1 cellular context compared by ENCODE assay signal in genomic region chr1:225711236-225711937, GRCh38.
TF ChIP-seq lines count a peak whose summit lies in the region.

No MANE protein-coding gene starts in this region.

TF ChIP-seq in HepG2, 621 proteins besides CTCF, POLR2A, EP300 and RAD21 (continued from another document):
- TF ChIP-seq, protein P1, sequence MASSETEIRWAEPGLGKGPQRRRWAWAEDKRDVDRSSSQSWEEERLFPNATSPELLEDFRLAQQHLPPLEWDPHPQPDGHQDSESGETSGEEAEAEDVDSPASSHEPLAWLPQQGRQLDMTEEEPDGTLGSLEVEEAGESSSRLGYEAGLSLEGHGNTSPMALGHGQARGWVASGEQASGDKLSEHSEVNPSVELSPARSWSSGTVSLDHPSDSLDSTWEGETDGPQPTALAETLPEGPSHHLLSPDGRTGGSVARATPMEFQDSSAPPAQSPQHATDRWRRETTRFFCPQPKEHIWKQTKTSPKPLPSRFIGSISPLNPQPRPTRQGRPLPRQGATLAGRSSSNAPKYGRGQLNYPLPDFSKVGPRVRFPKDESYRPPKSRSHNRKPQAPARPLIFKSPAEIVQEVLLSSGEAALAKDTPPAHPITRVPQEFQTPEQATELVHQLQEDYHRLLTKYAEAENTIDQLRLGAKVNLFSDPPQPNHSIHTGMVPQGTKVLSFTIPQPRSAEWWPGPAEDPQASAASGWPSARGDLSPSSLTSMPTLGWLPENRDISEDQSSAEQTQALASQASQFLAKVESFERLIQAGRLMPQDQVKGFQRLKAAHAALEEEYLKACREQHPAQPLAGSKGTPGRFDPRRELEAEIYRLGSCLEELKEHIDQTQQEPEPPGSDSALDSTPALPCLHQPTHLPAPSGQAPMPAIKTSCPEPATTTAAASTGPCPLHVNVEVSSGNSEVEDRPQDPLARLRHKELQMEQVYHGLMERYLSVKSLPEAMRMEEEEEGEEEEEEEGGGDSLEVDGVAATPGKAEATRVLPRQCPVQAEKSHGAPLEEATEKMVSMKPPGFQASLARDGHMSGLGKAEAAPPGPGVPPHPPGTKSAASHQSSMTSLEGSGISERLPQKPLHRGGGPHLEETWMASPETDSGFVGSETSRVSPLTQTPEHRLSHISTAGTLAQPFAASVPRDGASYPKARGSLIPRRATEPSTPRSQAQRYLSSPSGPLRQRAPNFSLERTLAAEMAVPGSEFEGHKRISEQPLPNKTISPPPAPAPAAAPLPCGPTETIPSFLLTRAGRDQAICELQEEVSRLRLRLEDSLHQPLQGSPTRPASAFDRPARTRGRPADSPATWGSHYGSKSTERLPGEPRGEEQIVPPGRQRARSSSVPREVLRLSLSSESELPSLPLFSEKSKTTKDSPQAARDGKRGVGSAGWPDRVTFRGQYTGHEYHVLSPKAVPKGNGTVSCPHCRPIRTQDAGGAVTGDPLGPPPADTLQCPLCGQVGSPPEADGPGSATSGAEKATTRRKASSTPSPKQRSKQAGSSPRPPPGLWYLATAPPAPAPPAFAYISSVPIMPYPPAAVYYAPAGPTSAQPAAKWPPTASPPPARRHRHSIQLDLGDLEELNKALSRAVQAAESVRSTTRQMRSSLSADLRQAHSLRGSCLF (CRISPR knock-in tag; IDR thresholded peaks at IDR 0.05; ENCODE audit: borderline replicate concordance): no peak
- TF ChIP-seq SOX6 (IDR thresholded peaks at IDR 0.05) (no peak), SOX6 (CRISPR knock-in tag; IDR thresholded peaks at IDR 0.05) (0 out of 2 replicates have a peak, but pooled peaks have one; percentile 10), POGZ (CRISPR knock-in tag; IDR thresholded peaks at IDR 0.05) (0 out of 2 replicates have a peak, but pooled peaks have one; percentile 26), ZNF609 (CRISPR knock-in tag; IDR thresholded peaks at IDR 0.05; ENCODE audit: borderline replicate concordance) (0 out of 2 replicates have a peak, but pooled peaks have one; percentile 10)
- TF ChIP-seq, protein P2, sequence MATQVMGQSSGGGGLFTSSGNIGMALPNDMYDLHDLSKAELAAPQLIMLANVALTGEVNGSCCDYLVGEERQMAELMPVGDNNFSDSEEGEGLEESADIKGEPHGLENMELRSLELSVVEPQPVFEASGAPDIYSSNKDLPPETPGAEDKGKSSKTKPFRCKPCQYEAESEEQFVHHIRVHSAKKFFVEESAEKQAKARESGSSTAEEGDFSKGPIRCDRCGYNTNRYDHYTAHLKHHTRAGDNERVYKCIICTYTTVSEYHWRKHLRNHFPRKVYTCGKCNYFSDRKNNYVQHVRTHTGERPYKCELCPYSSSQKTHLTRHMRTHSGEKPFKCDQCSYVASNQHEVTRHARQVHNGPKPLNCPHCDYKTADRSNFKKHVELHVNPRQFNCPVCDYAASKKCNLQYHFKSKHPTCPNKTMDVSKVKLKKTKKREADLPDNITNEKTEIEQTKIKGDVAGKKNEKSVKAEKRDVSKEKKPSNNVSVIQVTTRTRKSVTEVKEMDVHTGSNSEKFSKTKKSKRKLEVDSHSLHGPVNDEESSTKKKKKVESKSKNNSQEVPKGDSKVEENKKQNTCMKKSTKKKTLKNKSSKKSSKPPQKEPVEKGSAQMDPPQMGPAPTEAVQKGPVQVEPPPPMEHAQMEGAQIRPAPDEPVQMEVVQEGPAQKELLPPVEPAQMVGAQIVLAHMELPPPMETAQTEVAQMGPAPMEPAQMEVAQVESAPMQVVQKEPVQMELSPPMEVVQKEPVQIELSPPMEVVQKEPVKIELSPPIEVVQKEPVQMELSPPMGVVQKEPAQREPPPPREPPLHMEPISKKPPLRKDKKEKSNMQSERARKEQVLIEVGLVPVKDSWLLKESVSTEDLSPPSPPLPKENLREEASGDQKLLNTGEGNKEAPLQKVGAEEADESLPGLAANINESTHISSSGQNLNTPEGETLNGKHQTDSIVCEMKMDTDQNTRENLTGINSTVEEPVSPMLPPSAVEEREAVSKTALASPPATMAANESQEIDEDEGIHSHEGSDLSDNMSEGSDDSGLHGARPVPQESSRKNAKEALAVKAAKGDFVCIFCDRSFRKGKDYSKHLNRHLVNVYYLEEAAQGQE (IDR thresholded peaks at IDR 0.05; ENCODE audit: borderline replicate concordance in 1 of 2, low read depth in 1 of 2, low read length in 2 of 2): no peak
TF ChIP-seq in HepG2: peak in this region for 24.
